ENCODE assay signal across 13 cellular contexts in genomic region chr11:115194798-115195101, GRCh38.
DNase-seq lines count a peak whose midpoint lies in the region; ATAC-seq and TF ChIP-seq lines count a peak whose summit lies in the region.
"Had no signal": no experiment of that assay in that cellular context is flagged by ENCODE, and none has a peak within 500 bp of the region (broad histone marks: within the 10 kb centered on the region; RNA-seq: fewer than 3 reads in every experiment).

No MANE protein-coding gene starts in this region.

- no peak for TF ChIP-seq POLR2A in upper lobe of left lung (IDR thresholded peaks at IDR 0.05)

- no peak overlapping the region for H3K4me3 ChIP-seq in SJCRH30
- H3K4me3 ChIP-seq in upper lobe of left lung: no peak overlapping the region

- H3K9me3 ChIP-seq in SJCRH30 (replicated peaks): no peaks in the 10 kb centered on the region
- no peaks in the 10 kb centered on the region for H3K9me3 ChIP-seq in upper lobe of left lung

- POLR2A ChIA-PET in GM10248 (lab: Yijun Ruan, JAX): no interaction called here

- peak; percentile 28 for ATAC-seq in GM19467 (IDR thresholded peaks at IDR 0.05; ENCODE audit: unreplicated experiment)
- peak; percentile 57 for ATAC-seq in HG03521 (IDR thresholded peaks at IDR 0.05; ENCODE audit: unreplicated experiment)
- peak; percentile 68 for ATAC-seq in left ventricle myocardium superior
- ATAC-seq in upper lobe of left lung (ENCODE audit: low FRiP score in 2 of 2): no peak
- ATAC-seq: HepG2 had no signal

- CTCF ChIA-PET in GM10248 (lab: Yijun Ruan, JAX): interaction anchor here (1.1 to 1.2 kb wide), 2 partner anchors 10 to 25 kb away, joined by 4 to 6 read pairs; no protein-coding TSS in a partner anchor

- intact Hi-C loops in left ventricle myocardium superior (cut with micrococcal nuclease): no loop called here

- H3K36me3 ChIP-seq in SJCRH30 (no peaks in the 10 kb centered on the region), upper lobe of left lung (no peaks in the 10 kb centered on the region)

- no peak overlapping the region for H3K27ac ChIP-seq in SJCRH30
- H3K27ac ChIP-seq in upper lobe of left lung: no peak overlapping the region

- TF ChIP-seq CTCF in GM10248 (IDR thresholded peaks at IDR 0.05; ENCODE audit: control extremely low read depth, extremely low read depth, low read depth, missing control alignments): no peak
- no peak for TF ChIP-seq CTCF in upper lobe of left lung (IDR thresholded peaks at IDR 0.05)

- H3K27me3 ChIP-seq in SJCRH30 (no peaks in the 10 kb centered on the region), upper lobe of left lung (no peaks in the 10 kb centered on the region)

- DNase-seq in NCI-H2171 treated with DMSO at 0.1 percent for 48 hours (lab: John Stamatoyannopoulos, UW) (peak; percentile 40), NCI-H2171 (lab: John Stamatoyannopoulos, UW) (no peak), left ventricle myocardium superior (no peak), GM10248 (ENCODE audit: extremely low spot score) (no peak), SJCRH30 (no peak), upper lobe of left lung (no peak)
- DNase-seq: cortex of kidney; naive B cell; NCI-H446 treated with DMSO at 0.1 percent for 48 hours; stimulated activated CD4-positive, alpha-beta T cell treated with anti-CD3 and anti-CD28 coated beads, Interleukin-4, amount 100 ng/mL, for 1 hour had no signal

- no peak for TF ChIP-seq EP300 in upper lobe of left lung (IDR thresholded peaks at IDR 0.05)

- no peaks in the 10 kb centered on the region for H3K4me1 ChIP-seq in SJCRH30
- H3K4me1 ChIP-seq in upper lobe of left lung: no peaks in the 10 kb centered on the region

- WGBS in upper lobe of left lung, 2 donors: 82 to 94% methylated on average over 5 of the region's 5 CpGs

Comparison
In these comparisons a context has a peak if more than half of its experiments do, and no peak if none do; other contexts are left out.
1. ATAC-seq: peak in GM19467 (single experiment), HG03521 (single experiment) and left ventricle myocardium superior (single experiment); none in upper lobe of left lung (0 of 2).